In genomic region chr10:78925800-78926319, GRCh38 we compare ENCODE assay signal across 1 cellular context.
TF ChIP-seq lines count a peak whose summit lies in the region.

No MANE protein-coding gene starts in this region.

TF ChIP-seq in SK-N-SH treated with all-trans-retinoic acid at 6 μM for 48 hours, 23 proteins besides CTCF, POLR2A, EP300 and RAD21 (continued from another document):
- TF ChIP-seq TSHZ2 (CRISPR knock-in tag; IDR thresholded peaks at IDR 0.05) (no peak), PATZ1 (CRISPR knock-in tag; IDR thresholded peaks at IDR 0.05; ENCODE audit: borderline replicate concordance) (no peak), ZNF70 (CRISPR knock-in tag; IDR thresholded peaks at IDR 0.05) (no peak), PPARA (CRISPR knock-in tag; IDR thresholded peaks at IDR 0.05; ENCODE audit: borderline replicate concordance) (no peak), TOX (CRISPR knock-in tag; IDR thresholded peaks at IDR 0.05; ENCODE audit: borderline replicate concordance) (no peak), ZNF8 (CRISPR knock-in tag; IDR thresholded peaks at IDR 0.05) (no peak), CREB5 (CRISPR knock-in tag; IDR thresholded peaks at IDR 0.05; ENCODE audit: low read depth) (no peak), ARNTL (CRISPR knock-in tag; IDR thresholded peaks at IDR 0.05; ENCODE audit: borderline replicate concordance, low read depth) (no peak), ZFP30 (CRISPR knock-in tag; IDR thresholded peaks at IDR 0.05) (no peak), OSR1 (CRISPR knock-in tag; IDR thresholded peaks at IDR 0.05) (no peak), ESRRG (CRISPR knock-in tag; IDR thresholded peaks at IDR 0.05) (no peak)
